ENCODE assay signal across 38 cellular contexts in genomic region chrX:44514272-44514671, GRCh38.
"Had no signal": no experiment of that assay in that cellular context is flagged by ENCODE, and none has a peak within 500 bp of the region (broad histone marks: within the 10 kb centered on the region; RNA-seq: fewer than 3 reads in every experiment).

No MANE protein-coding gene starts in this region.

- H3K4me1 ChIP-seq: adrenal gland, breast epithelium, esophagus muscularis mucosa, foreskin keratinocyte, gastrocnemius medialis, heart right ventricle had no signal

- H3K4me2 ChIP-seq: hepatocyte had no signal

- H3K9me3 Mint-ChIP-seq: activated CD4-positive, alpha-beta memory T cell treated with anti-CD3 and anti-CD28 coated beads for 36 hours; activated CD4-positive, alpha-beta T cell treated with anti-CD3 and anti-CD28 coated beads, Interleukin-2, amount 10 ng/mL, durations not matched to agents 24 days and 14 days; activated naive CD4-positive, alpha-beta T cell treated with anti-CD3 and anti-CD28 coated beads for 36 hours; activated naive CD4-positive, alpha-beta T cell treated with anti-CD3 and anti-CD28 coated beads, Interleukin-2, amount 50 U/mL, for 24 hours; activated naive CD8-positive, alpha-beta T cell treated with anti-CD3 and anti-CD28 coated beads for 36 hours; activated naive CD8-positive, alpha-beta T cell treated with anti-CD3 and anti-CD28 coated beads, Interleukin-2, amount 50 U/mL, for 24 hours; activated T-helper 1 cell treated with anti-CD3 and anti-CD28 coated beads, Interleukin-12 subunit alpha, Interleukin-12 subunit beta, Interleukin-2, Interleukin-4 antibody, amounts not matched to agents 30 ng/mL and 10 ng/mL and 1 ng/mL, durations not matched to agents 14 hours and 24 hours and 36 hours; activated T-helper 2 cell treated with anti-CD3 and anti-CD28 coated beads, Interferon-gamma antibody, Interleukin-2, Interleukin-4, amounts not matched to agents 10 μg/mL and 5 μg/mL and 100 μg/mL, durations not matched to agents 14 hours and 24 hours and 36 hours; dendritic cell treated with granulocyte-macrophage colony-stimulating factor and Interleukin-4, amounts not matched to agents 40 ng/mL and 50 ng/mL, for 4 days; effector memory CD8-positive, alpha-beta T cell had no signal

- H3K4me1 Mint-ChIP-seq: activated CD4-positive, alpha-beta T cell treated with anti-CD3 and anti-CD28 coated beads for 36 hours; activated CD4-positive, alpha-beta T cell treated with anti-CD3 and anti-CD28 coated beads, Interleukin-2, amount 10 ng/mL, durations not matched to agents 24 days and 14 days; activated CD8-positive, alpha-beta memory T cell treated with anti-CD3 and anti-CD28 coated beads, Interleukin-2, amount 10 ng/mL, durations not matched to agents 7 days and 5 days; activated naive CD4-positive, alpha-beta T cell treated with anti-CD3 and anti-CD28 coated beads, Interleukin-2, amount 50 U/mL, for 24 hours; activated naive CD8-positive, alpha-beta T cell treated with anti-CD3 and anti-CD28 coated beads for 36 hours; activated naive CD8-positive, alpha-beta T cell treated with anti-CD3 and anti-CD28 coated beads, Interleukin-2, amount 50 U/mL, for 24 hours; brain had no signal

- H3K4me3 Mint-ChIP-seq: activated CD4-positive, alpha-beta memory T cell treated with anti-CD3 and anti-CD28 coated beads for 36 hours; activated CD4-positive, alpha-beta T cell treated with anti-CD3 and anti-CD28 coated beads for 36 hours; activated CD4-positive, alpha-beta T cell treated with anti-CD3 and anti-CD28 coated beads, Interleukin-2, amount 10 ng/mL, durations not matched to agents 24 days and 14 days; activated CD8-positive, alpha-beta memory T cell treated with anti-CD3 and anti-CD28 coated beads, Interleukin-2, amount 10 ng/mL, durations not matched to agents 7 days and 5 days; activated CD8-positive, alpha-beta T cell treated with anti-CD3 and anti-CD28 coated beads, Interleukin-2, amount 10 ng/mL, durations not matched to agents 7 days and 5 days; activated naive CD4-positive, alpha-beta T cell treated with anti-CD3 and anti-CD28 coated beads for 36 hours; activated naive CD4-positive, alpha-beta T cell treated with anti-CD3 and anti-CD28 coated beads, Interleukin-2, amount 50 U/mL, for 24 hours; activated naive CD8-positive, alpha-beta T cell treated with anti-CD3 and anti-CD28 coated beads for 36 hours; activated naive CD8-positive, alpha-beta T cell treated with anti-CD3 and anti-CD28 coated beads, Interleukin-2, amount 50 U/mL, for 24 hours; activated T-helper 1 cell treated with anti-CD3 and anti-CD28 coated beads, Interleukin-12 subunit alpha, Interleukin-12 subunit beta, Interleukin-2, Interleukin-4 antibody, amounts not matched to agents 30 ng/mL and 10 ng/mL and 1 ng/mL, durations not matched to agents 14 hours and 24 hours and 36 hours; brain; dendritic cell treated with granulocyte-macrophage colony-stimulating factor and Interleukin-4, amounts not matched to agents 40 ng/mL and 50 ng/mL, for 4 days; effector memory CD8-positive, alpha-beta T cell had no signal

- H3K79me2 ChIP-seq: hepatocyte had no signal

- H3K36me3 ChIP-seq: adrenal gland, breast epithelium, cardiac muscle cell, esophagus muscularis mucosa, gastrocnemius medialis, heart right ventricle, WERI-Rb-1 had no signal

- H3K27me3 Mint-ChIP-seq: activated CD4-positive, alpha-beta memory T cell treated with anti-CD3 and anti-CD28 coated beads for 36 hours; activated CD4-positive, alpha-beta T cell treated with anti-CD3 and anti-CD28 coated beads for 36 hours; activated CD4-positive, alpha-beta T cell treated with anti-CD3 and anti-CD28 coated beads, Interleukin-2, amount 10 ng/mL, durations not matched to agents 24 days and 14 days; activated CD8-positive, alpha-beta memory T cell treated with anti-CD3 and anti-CD28 coated beads, Interleukin-2, amount 10 ng/mL, durations not matched to agents 7 days and 5 days; activated naive CD4-positive, alpha-beta T cell treated with anti-CD3 and anti-CD28 coated beads, Interleukin-2, amount 50 U/mL, for 24 hours; activated naive CD8-positive, alpha-beta T cell treated with anti-CD3 and anti-CD28 coated beads for 36 hours; activated naive CD8-positive, alpha-beta T cell treated with anti-CD3 and anti-CD28 coated beads, Interleukin-2, amount 50 U/mL, for 24 hours; brain; dendritic cell treated with granulocyte-macrophage colony-stimulating factor and Interleukin-4, amounts not matched to agents 40 ng/mL and 50 ng/mL, for 4 days; effector memory CD8-positive, alpha-beta T cell had no signal

- ATAC-seq: activated CD4-positive, alpha-beta T cell treated with anti-CD3 and anti-CD28 coated beads for 36 hours; activated CD8-positive, alpha-beta memory T cell treated with anti-CD3 and anti-CD28 coated beads, Interleukin-2, amount 10 ng/mL, durations not matched to agents 7 days and 5 days; activated CD8-positive, alpha-beta T cell treated with anti-CD3 and anti-CD28 coated beads, Interleukin-2, amount 10 ng/mL, durations not matched to agents 7 days and 5 days; activated naive CD8-positive, alpha-beta T cell treated with anti-CD3 and anti-CD28 coated beads, Interleukin-2, amount 50 U/mL, for 24 hours; effector memory CD8-positive, alpha-beta T cell; foreskin keratinocyte; gastrocnemius medialis; heart right ventricle had no signal

- H3K27me3 ChIP-seq: adrenal gland, cardiac muscle cell, esophagus muscularis mucosa, foreskin keratinocyte, gastrocnemius medialis, hepatocyte had no signal

- H3K27ac Mint-ChIP-seq: activated CD4-positive, alpha-beta memory T cell treated with anti-CD3 and anti-CD28 coated beads for 36 hours; activated CD4-positive, alpha-beta T cell treated with anti-CD3 and anti-CD28 coated beads for 36 hours; activated CD4-positive, alpha-beta T cell treated with anti-CD3 and anti-CD28 coated beads, Interleukin-2, amount 10 ng/mL, durations not matched to agents 24 days and 14 days; activated CD8-positive, alpha-beta memory T cell treated with anti-CD3 and anti-CD28 coated beads, Interleukin-2, amount 10 ng/mL, durations not matched to agents 7 days and 5 days; activated CD8-positive, alpha-beta T cell treated with anti-CD3 and anti-CD28 coated beads, Interleukin-2, amount 10 ng/mL, durations not matched to agents 7 days and 5 days; activated naive CD4-positive, alpha-beta T cell treated with anti-CD3 and anti-CD28 coated beads for 36 hours; activated naive CD4-positive, alpha-beta T cell treated with anti-CD3 and anti-CD28 coated beads, Interleukin-2, amount 50 U/mL, for 24 hours; activated naive CD8-positive, alpha-beta T cell treated with anti-CD3 and anti-CD28 coated beads for 36 hours; activated naive CD8-positive, alpha-beta T cell treated with anti-CD3 and anti-CD28 coated beads, Interleukin-2, amount 50 U/mL, for 24 hours; activated T-helper 1 cell treated with anti-CD3 and anti-CD28 coated beads, Interleukin-12 subunit alpha, Interleukin-12 subunit beta, Interleukin-2, Interleukin-4 antibody, amounts not matched to agents 30 ng/mL and 10 ng/mL and 1 ng/mL, durations not matched to agents 14 hours and 24 hours and 36 hours; activated T-helper 2 cell treated with anti-CD3 and anti-CD28 coated beads, Interferon-gamma antibody, Interleukin-2, Interleukin-4, amounts not matched to agents 10 μg/mL and 5 μg/mL and 100 μg/mL, durations not matched to agents 14 hours and 24 hours and 36 hours; brain; dendritic cell treated with granulocyte-macrophage colony-stimulating factor and Interleukin-4, amounts not matched to agents 40 ng/mL and 50 ng/mL, for 4 days; effector memory CD8-positive, alpha-beta T cell had no signal

- H3K36me3 Mint-ChIP-seq: activated CD4-positive, alpha-beta memory T cell treated with anti-CD3 and anti-CD28 coated beads for 36 hours; activated CD8-positive, alpha-beta memory T cell treated with anti-CD3 and anti-CD28 coated beads, Interleukin-2, amount 10 ng/mL, durations not matched to agents 7 days and 5 days; activated naive CD4-positive, alpha-beta T cell treated with anti-CD3 and anti-CD28 coated beads, Interleukin-2, amount 50 U/mL, for 24 hours; activated naive CD8-positive, alpha-beta T cell treated with anti-CD3 and anti-CD28 coated beads for 36 hours had no signal

- H2AFZ ChIP-seq: hepatocyte had no signal

- DNase-seq: activated CD4-positive, alpha-beta memory T cell treated with anti-CD3 and anti-CD28 coated beads for 36 hours; activated CD4-positive, alpha-beta T cell treated with anti-CD3 and anti-CD28 coated beads for 36 hours; activated CD4-positive, alpha-beta T cell treated with anti-CD3 and anti-CD28 coated beads, Interleukin-2, amount 10 ng/mL, durations not matched to agents 24 days and 14 days; activated CD4-positive, CD25-positive, alpha-beta regulatory T cell; activated CD4-positive, CD25-positive, alpha-beta regulatory T cell treated with anti-CD3 and anti-CD28 coated beads, Interleukin-2, amount 50 U/mL, for 72 hours; activated CD8-positive, alpha-beta memory T cell treated with anti-CD3 and anti-CD28 coated beads, Interleukin-2, amount 10 ng/mL, durations not matched to agents 7 days and 5 days; activated CD8-positive, alpha-beta memory T cell treated with anti-CD3 and anti-CD28 coated beads, Interleukin-2, amount 50 U/mL, for 4 hours; activated CD8-positive, alpha-beta T cell treated with anti-CD3 and anti-CD28 coated beads, Interleukin-2, amount 10 ng/mL, durations not matched to agents 7 days and 5 days; activated effector memory CD4-positive, alpha-beta T cell treated with anti-CD3 and anti-CD28 coated beads, Interleukin-2, amount 50 U/mL, for 16 hours; activated naive CD4-positive, alpha-beta T cell treated with anti-CD3 and anti-CD28 coated beads for 36 hours; activated naive CD8-positive, alpha-beta T cell treated with anti-CD3 and anti-CD28 coated beads for 36 hours; activated naive CD8-positive, alpha-beta T cell treated with anti-CD3 and anti-CD28 coated beads, Interleukin-2, amount 50 U/mL, for 24 hours; activated T-cell treated with anti-CD3 and anti-CD28 coated beads, Interleukin-2, amount 50 U/mL, for 1 hour; activated T-cell treated with anti-CD3 and anti-CD28 coated beads, Interleukin-2, amount 50 U/mL, for 48 hours; adrenal gland; amygdala; aorta; central memory CD4-positive, alpha-beta T cell; cerebellar nuclear complex; effector CD4-positive, alpha-beta T cell; effector memory CD8-positive, alpha-beta T cell; erythroblast; foreskin keratinocyte; gastrocnemius medialis; glutamatergic neuron; heart right ventricle; T-helper 2 cell; WERI-Rb-1 had no signal

- H3K27ac ChIP-seq: adrenal gland, breast epithelium, cardiac muscle cell, coronary artery, esophagus muscularis mucosa, foreskin keratinocyte, gastrocnemius medialis, heart right ventricle, hepatocyte, WERI-Rb-1 had no signal

- H3K9me3 ChIP-seq: adrenal gland, breast epithelium, esophagus muscularis mucosa, gastrocnemius medialis, heart right ventricle had no signal

- H3K4me3 ChIP-seq: adrenal gland, breast epithelium, cardiac muscle cell, coronary artery, esophagus muscularis mucosa, gastrocnemius medialis, heart right ventricle, hepatocyte had no signal
